In genomic region chr14:39050389-39050788, GRCh38 we compare ENCODE assay signal across 11 cellular contexts. TPM values are rescaled to one million over a fixed set of nuclear protein-coding genes. Genes with fewer than 3 reads are reported as not detected.
A peak's percentile ranks its signal among the peaks of the same experiment; 100 is the strongest.
DNase-seq lines count a peak whose midpoint lies in the region; ATAC-seq and TF ChIP-seq lines count a peak whose summit lies in the region.
"Had no signal": no experiment of that assay in that cellular context is flagged by ENCODE, and none has a peak within 500 bp of the region (broad histone marks: within the 10 kb centered on the region; RNA-seq: fewer than 3 reads in every experiment).

No MANE protein-coding gene starts in this region.

- TF ChIP-seq POLR2A in lower leg skin (IDR thresholded peaks at IDR 0.05): no peak

- 88 to 90% methylated on average over 2 of the region's 2 CpGs for WGBS in lower leg skin, 2 donors

- intact Hi-C loops in lower leg skin (cut with DNase I; ENCODE audit: low total_unique reads): no loop called here

- DNase-seq in GM03348 (ENCODE audit: low spot score) (peak; percentile 58), HS-5 (ENCODE audit: low read depth) (peak; percentile 66), cardiac fibroblast (ENCODE audit: low read depth in 2 of 2) (peak; percentile 47 to 85), myocyte (ENCODE audit: low read depth) (peak; percentile 40), NCI-H748 (lab: John Stamatoyannopoulos, UW; ENCODE audit: unreplicated experiment) (no peak), lower leg skin (ENCODE audit: low spot score in 2 of 2) (no peak)
- no peak for DNase-seq in activated naive CD4-positive, alpha-beta T cell treated with Interleukin-2 at 50 U/mL for 16 hours
- DNase-seq: activated naive CD4-positive, alpha-beta T cell treated with anti-CD3 and anti-CD28 coated beads, Interleukin-2, amount 50 U/mL, for 16 hours; Kasumi-1 had no signal

- no peak for ATAC-seq in GM21447 (IDR thresholded peaks at IDR 0.05; ENCODE audit: unreplicated experiment)

- TF ChIP-seq CTCF in cardiac fibroblast (IDR thresholded peaks at IDR 0.05; ENCODE audit: low read depth, low read length): no peak
- no peak for TF ChIP-seq CTCF in lower leg skin (IDR thresholded peaks at IDR 0.05)

- H3K4me3 ChIP-seq in cardiac fibroblast (replicated peaks in 1 of 2; ENCODE audit: low read depth in 2 of 2, low read length in 2 of 2) (no peak overlapping the region), lower leg skin (ENCODE audit: low read depth, poor library complexity, severe bottlenecking) (no peak overlapping the region)
- H3K4me3 ChIP-seq: esophagus muscularis mucosa had no signal

RNA-seq across cellular contexts. Expression of gene SEC23A, which starts 52.6 kb away (rescaled TPM):
- 140 and 184 TPM in 2 replicates for total RNA-seq in myocyte
- polyA plus RNA-seq in myocyte (2012): 95.5 TPM
- 10 to 100 TPM; 24.4 to 64.4 (median 41.3) TPM for total RNA-seq in lower leg skin

Comparison
In these comparisons a context has a peak if more than half of its experiments do, and no peak if none do; other contexts are left out.
1. DNase-seq: peak in GM03348 (single experiment), HS-5 (single experiment), cardiac fibroblast (2 of 2) and myocyte (single experiment); none in NCI-H748 (single experiment), lower leg skin (0 of 2) and activated naive CD4-positive, alpha-beta T cell treated with Interleukin-2 at 50 U/mL for 16 hours (single experiment).